ENCODE assay signal across 18 cellular contexts in the genomic region with DNA sequence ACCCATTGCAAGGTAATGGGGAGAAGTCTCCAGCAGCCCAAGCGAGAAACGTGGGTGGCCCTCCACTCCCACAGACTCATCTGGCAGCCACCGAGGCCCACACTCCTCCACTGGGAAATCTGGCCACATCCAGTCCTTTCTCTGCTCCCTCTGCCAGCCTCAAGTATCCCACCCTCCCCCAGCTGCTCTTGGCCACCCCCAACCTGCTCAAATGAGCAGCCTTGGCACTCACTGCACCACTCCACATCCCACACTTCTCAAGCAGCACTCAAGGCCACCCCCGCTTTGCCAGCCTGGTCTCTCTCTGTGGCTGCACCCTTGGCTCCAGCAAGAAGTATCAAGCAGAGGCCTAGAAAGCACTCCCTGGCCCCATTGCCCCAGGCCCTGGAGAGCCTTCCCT. TPM values are rescaled to one million over a fixed set of nuclear protein-coding genes. Genes with fewer than 3 reads are reported as not detected.
DNase-seq lines count a peak whose midpoint lies in the region; ATAC-seq and TF ChIP-seq lines count a peak whose summit lies in the region.
"Had no signal": no experiment of that assay in that cellular context is flagged by ENCODE, and none has a peak within 500 bp of the region (broad histone marks: within the 10 kb centered on the region; RNA-seq: fewer than 3 reads in every experiment).

No MANE protein-coding gene starts in this region.

- H3K27ac Mint-ChIP-seq in mesothelial cell of epicardium = peak overlapping the region; percentile 88
- H3K27ac Mint-ChIP-seq: activated CD4-positive, alpha-beta T cell treated with anti-CD3 and anti-CD28 coated beads, Interleukin-2, amount 10 ng/mL, durations not matched to agents 24 days and 14 days had no signal

- H3K4me3 Mint-ChIP-seq in mesothelial cell of epicardium = peak overlapping the region; percentile 60
- H3K4me3 Mint-ChIP-seq: activated CD4-positive, alpha-beta T cell treated with anti-CD3 and anti-CD28 coated beads, Interleukin-2, amount 10 ng/mL, durations not matched to agents 24 days and 14 days; activated naive CD8-positive, alpha-beta T cell treated with anti-CD3 and anti-CD28 coated beads, Interleukin-2, amount 10 ng/mL, durations not matched to agents 7 days and 5 days had no signal

- no peaks in the 10 kb centered on the region for H3K9me3 Mint-ChIP-seq in mesothelial cell of epicardium
- H3K9me3 Mint-ChIP-seq: activated CD4-positive, alpha-beta T cell treated with anti-CD3 and anti-CD28 coated beads, Interleukin-2, amount 10 ng/mL, durations not matched to agents 24 days and 14 days; activated naive CD8-positive, alpha-beta T cell treated with anti-CD3 and anti-CD28 coated beads, Interleukin-2, amount 10 ng/mL, durations not matched to agents 7 days and 5 days had no signal

- H3K27ac ChIP-seq in caudate nucleus (ENCODE audit: low read depth, low read length) = peak overlapping the region; percentile 81
- H3K27ac ChIP-seq: HL-60 had no signal

- H3K4me1 Mint-ChIP-seq in mesothelial cell of epicardium = peaks cover 24% of the 10 kb centered on the region

- no peak for ATAC-seq in HG03521 (IDR thresholded peaks at IDR 0.05; ENCODE audit: unreplicated experiment)

- no peak for TF ChIP-seq CTCF in mesothelial cell of epicardium (IDR thresholded peaks at IDR 0.05; ENCODE audit: unreplicated experiment)

- H3K4me3 ChIP-seq in Jurkat, Clone E6-1 (ENCODE audit: low read length) = peak overlapping the region; percentile 46

- no peak for DNase-seq in Jurkat, Clone E6-1 (ENCODE audit: low read depth, low spot score)
- peak in 41 of 61 donors; percentile 18 to 86 (median 44) for DNase-seq in caudate nucleus (lab: John Stamatoyannopoulos, UW)
- no peak for DNase-seq in mesothelial cell of epicardium (ENCODE audit: low spot score in 2 of 2, unreplicated experiment in 2 of 2)
- peak; percentile 29 for DNase-seq in superior temporal gyrus (ENCODE audit: extremely low spot score)
- no peak for DNase-seq in NCI-H1417 (lab: John Stamatoyannopoulos, UW)
- DNase-seq in NCI-H1105 (lab: John Stamatoyannopoulos, UW) = no peak
- DNase-seq: activated CD4-positive, alpha-beta T cell treated with anti-CD3 and anti-CD28 coated beads, Interleukin-2, amount 10 ng/mL, durations not matched to agents 24 days and 14 days; activated naive CD8-positive, alpha-beta T cell treated with anti-CD3 and anti-CD28 coated beads, Interleukin-2, amount 10 ng/mL, durations not matched to agents 7 days and 5 days; activated T-cell treated with anti-CD3 and anti-CD28 coated beads, Interleukin-2, amount 50 U/mL, for 1 hour; cerebellar nuclear complex; midbrain; NCI-H1694 had no signal

- H3K27me3 Mint-ChIP-seq in mesothelial cell of epicardium (ENCODE audit: low read depth) = peaks cover 1% of the 10 kb centered on the region
- H3K27me3 Mint-ChIP-seq: activated CD4-positive, alpha-beta T cell treated with anti-CD3 and anti-CD28 coated beads, Interleukin-2, amount 10 ng/mL, durations not matched to agents 24 days and 14 days had no signal

- H3K36me3 Mint-ChIP-seq in mesothelial cell of epicardium = no peaks in the 10 kb centered on the region
- H3K36me3 Mint-ChIP-seq: activated naive CD8-positive, alpha-beta T cell treated with anti-CD3 and anti-CD28 coated beads, Interleukin-2, amount 10 ng/mL, durations not matched to agents 7 days and 5 days had no signal

RNA-seq across cellular contexts. Expression of a gene that starts 28.2 kb away (rescaled TPM):
- polyA plus RNA-seq in Jurkat, Clone E6-1 (2012; ENCODE audit: insufficient read depth, insufficient read length) = not detected
- not detected in 3 replicates for total RNA-seq in mesothelial cell of epicardium
- total RNA-seq: activated CD4-positive, alpha-beta T cell treated with anti-CD3 and anti-CD28 coated beads, Interleukin-2, amount 10 ng/mL, durations not matched to agents 24 days and 14 days; activated naive CD8-positive, alpha-beta T cell treated with anti-CD3 and anti-CD28 coated beads, Interleukin-2, amount 10 ng/mL, durations not matched to agents 7 days and 5 days; endothelial cell of umbilical vein; OCI-LY7; posterior vena cava had no signal
- polyA plus RNA-seq: BJ, endothelial cell of umbilical vein had no signal

Comparison
In these comparisons a context has a peak if more than half of its experiments do, and no peak if none do; other contexts are left out.
1. DNase-seq: peak in caudate nucleus (41 of 61) and superior temporal gyrus (single experiment); none in Jurkat, Clone E6-1 (single experiment), mesothelial cell of epicardium (0 of 2), NCI-H1417 (0 of 3) and NCI-H1105 (single experiment).